19 cellular contexts compared by ENCODE assay signal in genomic region chr22:43168416-43169309, GRCh38. TPM values are rescaled to one million over a fixed set of nuclear protein-coding genes. Genes with fewer than 3 reads are reported as not detected.
DNase-seq lines count a peak whose midpoint lies in the region; ATAC-seq, FAIRE-seq and TF ChIP-seq lines count a peak whose summit lies in the region.
"Had no signal": no experiment of that assay in that cellular context is flagged by ENCODE, and none has a peak within 500 bp of the region (broad histone marks: within the 10 kb centered on the region; RNA-seq: fewer than 3 reads in every experiment).

No MANE protein-coding gene starts in this region.

- POLR2A ChIA-PET in AG04449 (lab: Yijun Ruan, JAX): interaction anchor here (0.6 to 1.2 kb wide), 5 partner anchors 11 to 553 kb away, joined by 3 to 4 read pairs (median 3); partner anchors contain the start of genes TSPO and TTLL12
- POLR2A ChIA-PET in K562 (lab: Yijun Ruan, JAX): interaction anchor here (0.5 to 1.1 kb wide), 4 partner anchors 9 to 553 kb away, joined by 3 to 5 read pairs (median 4); no protein-coding TSS in a partner anchor

- CTCF ChIA-PET in AG04449 (lab: Yijun Ruan, JAX) (interaction anchor here (0.6 to 1.4 kb wide), 3 partner anchors 11 to 364 kb away, joined by 3 to 5 read pairs (median 3); no protein-coding TSS in a partner anchor), K562 (lab: Yijun Ruan, JAX; ENCODE audit: low intra/inter-chr PET ratio) (no interaction called here)

- H3K27me3 ChIP-seq in K562 (ENCODE audit: control insufficient read depth in 2 of 2, insufficient read depth in 2 of 2, low read length in 2 of 2) (no peaks in the 10 kb centered on the region), keratinocyte (ENCODE audit: control insufficient read depth, extremely low read depth, insufficient read depth, low read length) (no peaks in the 10 kb centered on the region)
- H3K27me3 ChIP-seq: thyroid gland had no signal

- H3K4me1 ChIP-seq in K562 (replicated peaks in 1 of 2; ENCODE audit: control insufficient read depth in 2 of 2, insufficient read depth in 2 of 2, low read length in 2 of 2) (peaks cover 3 to 66% of the 10 kb centered on the region in 2 experiments), keratinocyte (ENCODE audit: control insufficient read depth, extremely low read depth, insufficient read depth, low read length) (peaks cover 24% of the 10 kb centered on the region)

- dilution Hi-C loops in keratinocyte (cut with MboI; ENCODE audit: extremely low pct_ligation_motif_present, low sequenced_read_pairs): no loop called here

- TF ChIP-seq EP300 in K562 (IDR thresholded peaks at IDR 0.05; ENCODE audit: low read length): no peak

- H3K36me3 ChIP-seq in K562 (ENCODE audit: control insufficient read depth, insufficient read depth, low read length) (peaks cover 65% of the 10 kb centered on the region; the same call in 2 of the 3 replicates), keratinocyte (ENCODE audit: control insufficient read depth in 2 of 2, extremely low read depth in 1 of 2, insufficient read depth in 2 of 2, low read length in 2 of 2) (peaks cover 24 to 37% of the 10 kb centered on the region in 2 experiments)

- H2AFZ ChIP-seq in K562 (ENCODE audit: low read depth, low read length) (no peak overlapping the region), keratinocyte (ENCODE audit: control insufficient read depth, low read length) (no peak overlapping the region)

- no peak for TF ChIP-seq CTCF in AG04449 (IDR thresholded peaks at IDR 0.05; ENCODE audit: insufficient read depth, low read length, missing control alignments)
- no peak for TF ChIP-seq CTCF in K562 (IDR thresholded peaks at IDR 0.05 in 2 of 3, conservative IDR thresholded peaks at IDR 0.05 in 1 of 3; ENCODE audit: insufficient read depth in 2 of 3, low read depth in 1 of 3, low read length in 3 of 3)
- no peak for TF ChIP-seq CTCF in keratinocyte (optimal IDR thresholded peaks at IDR 0.05 in 1 of 3, IDR thresholded peaks at IDR 0.05 in 1 of 3, conservative IDR thresholded peaks at IDR 0.05 in 1 of 3; ENCODE audit: extremely low read depth in 1 of 3, insufficient read depth in 2 of 3, low read length in 3 of 3)

- H3K9me1 ChIP-seq in K562 (ENCODE audit: control insufficient read depth, insufficient read depth, low read length) (no peaks in the 10 kb centered on the region), keratinocyte (ENCODE audit: control insufficient read depth, extremely low read depth, insufficient read depth, low read length) (peaks cover 1% of the 10 kb centered on the region)

- DNase-seq in AG04449 (ENCODE audit: low read depth, low spot score) (peak; percentile 16), EL (peak; percentile 74), K562 (ENCODE audit: extremely low read depth in 1 of 4, low spot score in 3 of 4) (no peak), keratinocyte (ENCODE audit: low read depth, low spot score) (no peak), posterior vena cava (ENCODE audit: low spot score) (no peak), NCI-H1694 treated with DMSO at 0.1 percent for 48 hours (lab: John Stamatoyannopoulos, UW) (no peak), COR-L47 (lab: John Stamatoyannopoulos, UW) (no peak)
- DNase-seq: activated naive CD4-positive, alpha-beta T cell treated with Interleukin-2 at 50 U/mL for 16 hours; erythroblast; NCI-H1092; NCI-H345; nucleus accumbens; stimulated activated CD4-positive, alpha-beta T cell treated with anti-CD3 and anti-CD28 coated beads, Interleukin-12 subunit alpha, Interleukin-12 subunit beta, amount 100 ng/mL, for 4 hours; thyroid gland had no signal

- TF ChIP-seq POLR2A in K562 (conservative IDR thresholded peaks at IDR 0.05): no peak

- FAIRE-seq in K562 (lab: Jason Lieb, UNC): no peak
- peak; percentile 51 for FAIRE-seq in keratinocyte (lab: Jason Lieb, UNC)
- FAIRE-seq: GM12892 had no signal

- H3K4me3 ChIP-seq in AG04449 (ENCODE audit: low read depth, low read length) (no peak overlapping the region), K562 (no peak overlapping the region), keratinocyte (ENCODE audit: control insufficient read depth in 2 of 3, extremely low read depth in 1 of 3, insufficient read depth in 2 of 3, low read depth in 1 of 3, low read length in 3 of 3) (no peak overlapping the region)
- H3K4me3 ChIP-seq: thyroid gland had no signal

- intact Hi-C loops in K562 (cut with micrococcal nuclease): no loop called here
- intact Hi-C loops in posterior vena cava (cut with DNase I): no loop called here

- in situ Hi-C loops in K562 (cut with MboI): no loop called here

- H3K4me2 ChIP-seq in K562 (ENCODE audit: insufficient read depth, low read length) (no peak overlapping the region), keratinocyte (ENCODE audit: control insufficient read depth, extremely low read depth, insufficient read depth, low read depth, low read length) (no peak overlapping the region)

- no TSS peak for BruUV-seq in K562 (replicated peaks; lab: Mats Ljungman, UMichigan)

- H4K20me1 ChIP-seq in K562 (replicated peaks; ENCODE audit: control insufficient read depth, insufficient read depth, low read length) (no peaks in the 10 kb centered on the region), keratinocyte (ENCODE audit: control insufficient read depth, extremely low read depth, insufficient read depth, low read length) (peaks cover 2% of the 10 kb centered on the region)

- ATAC-seq in K562 (no peak), GM19397 (IDR thresholded peaks at IDR 0.05; ENCODE audit: unreplicated experiment) (no peak)
- ATAC-seq: SK-N-SH treated with all-trans-retinoic acid at 6 μM for 48 hours had no signal

- H3K9me3 ChIP-seq in K562 (replicated peaks; ENCODE audit: control insufficient read depth, insufficient read depth, low read depth, low read length) (no peaks in the 10 kb centered on the region), keratinocyte (ENCODE audit: control insufficient read depth, low read depth, low read length) (no peaks in the 10 kb centered on the region)
- H3K9me3 ChIP-seq: thyroid gland had no signal

- no peak for TF ChIP-seq RAD21 in K562 (CRISPR knock-in tag; conservative IDR thresholded peaks at IDR 0.05 in 1 of 2, IDR thresholded peaks at IDR 0.05 in 1 of 2)

- H3K79me2 ChIP-seq in K562 (ENCODE audit: control insufficient read depth, insufficient read depth, low read length): no peaks in the 10 kb centered on the region
- H3K79me2 ChIP-seq in keratinocyte (ENCODE audit: control insufficient read depth, insufficient read depth, low read length): no peaks in the 10 kb centered on the region

- H3K27ac ChIP-seq in K562 (ENCODE audit: extremely low read depth, low read depth, low read length): no peak overlapping the region
- H3K27ac ChIP-seq in keratinocyte (ENCODE audit: control insufficient read depth, insufficient read depth, low read length): no peak overlapping the region
- H3K27ac ChIP-seq: C4-2B, thyroid gland, VCaP had no signal

- WGBS in K562 (ENCODE audit: insufficient coverage, low coverage, missing lambda C conversion rate): 93% methylated on average over 15 of the region's 25 CpGs

- H3K9ac ChIP-seq in K562 (ENCODE audit: insufficient read depth in 1 of 2, low read depth in 2 of 2, low read length in 2 of 2): peak overlapping the region in 1 of 2 experiments; percentile 65; a peak in 2 of 4 replicates
- H3K9ac ChIP-seq in keratinocyte (ENCODE audit: control insufficient read depth, extremely low read depth, insufficient read depth, low read length): no peak overlapping the region

RNA-seq across cellular contexts. Expression of gene TSPO, which starts 17.3 kb away (rescaled TPM):
- 4.2 and 18.3 TPM in 2 replicates for total RNA-seq in K562 (2011; cell fraction: chromatin; rRNA removed; ENCODE audit: low replicate concordance)
- total RNA-seq in K562 (2011; cell fraction: nucleolus; rRNA removed): 30.4 and 33.7 TPM in 2 replicates
- 12.2 and 13.5 TPM in 2 replicates for total RNA-seq in K562 (2011; cell fraction: nucleoplasm; rRNA removed)
- total RNA-seq in K562 (2014; rRNA removed) (108 and 141 TPM in 2 replicates), K562 (2014; rRNA removed; fragmentation: Illumina TruSeq; extraction: Trizol) (6.0 and 7.2 TPM in 2 replicates), K562 (2015; rRNA removed; fragmentation: Illumina TruSeq; extraction: Trizol) (25.3 and 29.2 TPM in 2 replicates), K562 (2021) (81.7 and 82.4 TPM in 2 replicates), posterior vena cava (10 to 100 TPM; 75.1 to 84.3 TPM)
- polyA plus RNA-seq in K562 (2011; rRNA removed) (29.0 and 49.9 TPM in 2 replicates), K562 (2014; fragmentation: Illumina TruSeq; extraction: Trizol) (11.5 and 38.8 TPM in 2 replicates), K562 (2014; fragmentation: Nextera tagmentation; extraction: Ambion mirVana) (10 to 100 TPM in 1 of 2 experiments, 1 to 10 TPM in 1; 4.9 to 18.0 TPM), K562 (2014; rRNA removed) (126 and 139 TPM in 2 replicates), keratinocyte (139 to 405 TPM (median 155 TPM) in 3 replicates)
- polyA plus RNA-seq in K562 (2011; cell fraction: cytosol; rRNA removed): 81.9 and 251 TPM in 2 replicates
- 42.5 and 50.8 TPM in 2 replicates for polyA plus RNA-seq in K562 (2011; cell fraction: nucleus; rRNA removed)
- 45.5 and 82.4 TPM in 2 replicates for polyA plus RNA-seq in K562 (2012)
- polyA minus RNA-seq in K562 (2011; rRNA and poly(A)+ RNA removed): 2.7 and 3.9 TPM in 2 replicates
- 15.2 and 30.7 TPM in 2 replicates for polyA minus RNA-seq in K562 (2011; cell fraction: cytosol; rRNA and poly(A)+ RNA removed)
- 7.3 and 7.7 TPM in 2 replicates for polyA minus RNA-seq in K562 (2011; cell fraction: nucleus; rRNA and poly(A)+ RNA removed)
- polyA plus RNA-seq in keratinocyte (2011; ENCODE audit: low read depth): 30.9 TPM
- polyA plus RNA-seq in keratinocyte (2011; cell fraction: cytosol; rRNA removed): 137 and 469 TPM in 2 replicates
- polyA plus RNA-seq in keratinocyte (2011; cell fraction: nucleus; rRNA removed): 106 and 193 TPM in 2 replicates
- polyA plus RNA-seq in keratinocyte (2012; ENCODE audit: low replicate concordance): 172 and 342 TPM in 2 replicates
- 38.9 to 73.0 TPM (median 41.2 TPM) in 3 replicates for polyA minus RNA-seq in keratinocyte
- 432 TPM for polyA minus RNA-seq in keratinocyte (2011; cell fraction: cytosol; rRNA and poly(A)+ RNA removed)
- 74.4 and 89.7 TPM in 2 replicates for polyA minus RNA-seq in keratinocyte (2011; cell fraction: nucleus; rRNA and poly(A)+ RNA removed)

RNA-seq across cellular contexts. Expression of gene TTLL12, which starts 18.3 kb away (rescaled TPM):
- 25.0 and 72.9 TPM in 2 replicates for total RNA-seq in K562 (2011; cell fraction: chromatin; rRNA removed; ENCODE audit: low replicate concordance)
- 53.6 and 60.0 TPM in 2 replicates for total RNA-seq in K562 (2011; cell fraction: nucleolus; rRNA removed)
- total RNA-seq in K562 (2011; cell fraction: nucleoplasm; rRNA removed): 38.6 and 40.0 TPM in 2 replicates
- total RNA-seq in K562 (2014; rRNA removed) (110 and 158 TPM in 2 replicates), K562 (2014; rRNA removed; fragmentation: Illumina TruSeq; extraction: Trizol) (15.6 and 19.4 TPM in 2 replicates), K562 (2015; rRNA removed; fragmentation: Illumina TruSeq; extraction: Trizol) (43.0 and 46.7 TPM in 2 replicates), K562 (2021) (125 and 128 TPM in 2 replicates), posterior vena cava (10 to 100 TPM; 13.9 to 16.0 TPM)
- polyA plus RNA-seq in K562 (2011; rRNA removed) (34.1 and 51.4 TPM in 2 replicates), K562 (2014; fragmentation: Illumina TruSeq; extraction: Trizol) (70.4 and 136 TPM in 2 replicates), K562 (2014; fragmentation: Nextera tagmentation; extraction: Ambion mirVana) (1 to 10 TPM; 1.3 to 1.6 TPM), K562 (2014; rRNA removed) (75.2 and 82.3 TPM in 2 replicates), keratinocyte (22.1 to 30.4 TPM (median 28.0 TPM) in 3 replicates)
- polyA plus RNA-seq in K562 (2011; cell fraction: cytosol; rRNA removed): 41.6 and 126 TPM in 2 replicates
- 57.2 and 116 TPM in 2 replicates for polyA plus RNA-seq in K562 (2011; cell fraction: nucleus; rRNA removed)
- 74.1 and 75.9 TPM in 2 replicates for polyA plus RNA-seq in K562 (2012)
- 18.4 and 27.6 TPM in 2 replicates for polyA minus RNA-seq in K562 (2011; rRNA and poly(A)+ RNA removed)
- polyA minus RNA-seq in K562 (2011; cell fraction: cytosol; rRNA and poly(A)+ RNA removed): 57.8 and 61.9 TPM in 2 replicates
- polyA minus RNA-seq in K562 (2011; cell fraction: nucleus; rRNA and poly(A)+ RNA removed): 24.0 and 25.8 TPM in 2 replicates
- polyA plus RNA-seq in keratinocyte (2011; ENCODE audit: low read depth): 7.7 TPM
- 23.0 and 39.6 TPM in 2 replicates for polyA plus RNA-seq in keratinocyte (2011; cell fraction: cytosol; rRNA removed)
- polyA plus RNA-seq in keratinocyte (2011; cell fraction: nucleus; rRNA removed): 26.5 and 38.5 TPM in 2 replicates
- polyA plus RNA-seq in keratinocyte (2012; ENCODE audit: low replicate concordance): 30.2 and 46.8 TPM in 2 replicates
- 48.8 to 114 TPM (median 49.9 TPM) in 3 replicates for polyA minus RNA-seq in keratinocyte
- polyA minus RNA-seq in keratinocyte (2011; cell fraction: cytosol; rRNA and poly(A)+ RNA removed): 42.0 TPM
- 18.8 and 19.5 TPM in 2 replicates for polyA minus RNA-seq in keratinocyte (2011; cell fraction: nucleus; rRNA and poly(A)+ RNA removed)

RNA-seq across cellular contexts. Expression of gene MCAT, which starts 25.5 kb away (rescaled TPM):
- total RNA-seq in K562 (2011; cell fraction: chromatin; rRNA removed; ENCODE audit: low replicate concordance): 25.0 and 49.3 TPM in 2 replicates
- 30.9 and 31.7 TPM in 2 replicates for total RNA-seq in K562 (2011; cell fraction: nucleolus; rRNA removed)
- total RNA-seq in K562 (2011; cell fraction: nucleoplasm; rRNA removed): 31.2 and 31.8 TPM in 2 replicates
- total RNA-seq in K562 (2014; rRNA removed): 23.7 and 28.4 TPM in 2 replicates
- 8.1 and 9.6 TPM in 2 replicates for total RNA-seq in K562 (2014; rRNA removed; fragmentation: Illumina TruSeq; extraction: Trizol)
- total RNA-seq in K562 (2015; rRNA removed; fragmentation: Illumina TruSeq; extraction: Trizol): 11.7 and 12.4 TPM in 2 replicates
- total RNA-seq in K562 (2021): 26.3 and 27.8 TPM in 2 replicates
- polyA plus RNA-seq in K562 (2011; rRNA removed): 13.9 and 14.0 TPM in 2 replicates
- 17.7 and 40.8 TPM in 2 replicates for polyA plus RNA-seq in K562 (2011; cell fraction: cytosol; rRNA removed)
- polyA plus RNA-seq in K562 (2011; cell fraction: nucleus; rRNA removed): 13.2 and 14.3 TPM in 2 replicates
- 12.8 and 15.3 TPM in 2 replicates for polyA plus RNA-seq in K562 (2012)
- 15.0 TPM in 2 replicates for polyA plus RNA-seq in K562 (2014; fragmentation: Illumina TruSeq; extraction: Trizol)
- 1 to 10 TPM; 3.3 to 4.6 TPM for polyA plus RNA-seq in K562 (2014; fragmentation: Nextera tagmentation; extraction: Ambion mirVana)
- polyA plus RNA-seq in K562 (2014; rRNA removed): 25.3 and 27.7 TPM in 2 replicates
- polyA minus RNA-seq in K562 (2011; rRNA and poly(A)+ RNA removed): 15.7 and 17.6 TPM in 2 replicates
- polyA minus RNA-seq in K562 (2011; cell fraction: cytosol; rRNA and poly(A)+ RNA removed): 9.4 and 11.2 TPM in 2 replicates
- polyA minus RNA-seq in K562 (2011; cell fraction: nucleus; rRNA and poly(A)+ RNA removed): 8.2 and 15.8 TPM in 2 replicates
- 13.9 to 17.1 TPM (median 15.6 TPM) in 3 replicates for polyA plus RNA-seq in keratinocyte
- polyA plus RNA-seq in keratinocyte (2011; ENCODE audit: low read depth): 4.3 TPM
- polyA plus RNA-seq in keratinocyte (2011; cell fraction: cytosol; rRNA removed): 11.1 and 18.2 TPM in 2 replicates
- 10.0 and 12.8 TPM in 2 replicates for polyA plus RNA-seq in keratinocyte (2011; cell fraction: nucleus; rRNA removed)
- polyA plus RNA-seq in keratinocyte (2012; ENCODE audit: low replicate concordance): 12.3 and 16.4 TPM in 2 replicates
- 7.4 to 8.9 TPM (median 8.4 TPM) in 3 replicates for polyA minus RNA-seq in keratinocyte
- polyA minus RNA-seq in keratinocyte (2011; cell fraction: cytosol; rRNA and poly(A)+ RNA removed): 8.8 TPM
- 5.2 and 7.3 TPM in 2 replicates for polyA minus RNA-seq in keratinocyte (2011; cell fraction: nucleus; rRNA and poly(A)+ RNA removed)
- 10 to 100 TPM in 1 of 2 donors, 1 to 10 TPM in 1; 8.9 to 10.2 TPM for total RNA-seq in posterior vena cava

RNA-seq across cellular contexts. Expression of gene BIK, which starts 58.1 kb away (rescaled TPM):
- not detected in 2 replicates for total RNA-seq in K562 (2011; cell fraction: chromatin; rRNA removed; ENCODE audit: low replicate concordance)
- total RNA-seq in K562 (2011; cell fraction: nucleolus; rRNA removed): 0.33 TPM in 1 of 2 replicates, not detected in the other
- total RNA-seq in K562 (2011; cell fraction: nucleoplasm; rRNA removed): not detected in 2 replicates
- total RNA-seq in K562 (2014; rRNA removed) (0.18 and 0.69 TPM in 2 replicates), K562 (2014; rRNA removed; fragmentation: Illumina TruSeq; extraction: Trizol) (0.15 and 0.19 TPM in 2 replicates), K562 (2015; rRNA removed; fragmentation: Illumina TruSeq; extraction: Trizol) (not detected in 2 replicates), K562 (2021) (0.20 and 0.22 TPM in 2 replicates), posterior vena cava (not detected)
- polyA plus RNA-seq in K562 (2011; rRNA removed) (0.08 and 0.34 TPM in 2 replicates), K562 (2014; fragmentation: Illumina TruSeq; extraction: Trizol) (not detected in 2 replicates), K562 (2014; fragmentation: Nextera tagmentation; extraction: Ambion mirVana) (not detected), K562 (2014; rRNA removed) (0.23 and 0.28 TPM in 2 replicates), keratinocyte (2.9 to 4.6 TPM (median 4.4 TPM) in 3 replicates)
- polyA plus RNA-seq in K562 (2011; cell fraction: cytosol; rRNA removed): 0.58 and 0.78 TPM in 2 replicates
- polyA plus RNA-seq in K562 (2011; cell fraction: nucleus; rRNA removed): 0.41 TPM in 1 of 2 replicates, not detected in the other
- polyA plus RNA-seq in K562 (2012): 0.10 and 0.18 TPM in 2 replicates
- polyA minus RNA-seq in K562 (2011; rRNA and poly(A)+ RNA removed): not detected in 2 replicates
- polyA minus RNA-seq in K562 (2011; cell fraction: cytosol; rRNA and poly(A)+ RNA removed): not detected in 2 replicates
- not detected in 2 replicates for polyA minus RNA-seq in K562 (2011; cell fraction: nucleus; rRNA and poly(A)+ RNA removed)
- polyA plus RNA-seq in keratinocyte (2011; ENCODE audit: low read depth): 4.3 TPM
- 4.2 and 6.5 TPM in 2 replicates for polyA plus RNA-seq in keratinocyte (2011; cell fraction: cytosol; rRNA removed)
- 4.7 and 6.8 TPM in 2 replicates for polyA plus RNA-seq in keratinocyte (2011; cell fraction: nucleus; rRNA removed)
- 6.0 and 7.7 TPM in 2 replicates for polyA plus RNA-seq in keratinocyte (2012; ENCODE audit: low replicate concordance)
- 1.5 to 2.6 TPM (median 2.0 TPM) in 3 replicates for polyA minus RNA-seq in keratinocyte
- polyA minus RNA-seq in keratinocyte (2011; cell fraction: cytosol; rRNA and poly(A)+ RNA removed): 7.3 TPM
- 1.2 and 1.8 TPM in 2 replicates for polyA minus RNA-seq in keratinocyte (2011; cell fraction: nucleus; rRNA and poly(A)+ RNA removed)

Comparison
In these comparisons a context has a peak if more than half of its experiments do, and no peak if none do; other contexts are left out.
1. DNase-seq: peak in AG04449 (single experiment) and EL (single experiment); none in K562 (0 of 4), keratinocyte (single experiment), posterior vena cava (single experiment), NCI-H1694 treated with DMSO at 0.1 percent for 48 hours (single experiment) and COR-L47 (single experiment).